ENCODE assay signal across 3 cellular contexts in genomic region chr4:94387965-94388364, GRCh38. TPM values are rescaled to one million over a fixed set of nuclear protein-coding genes. Genes with fewer than 3 reads are reported as not detected.
"Had no signal": no experiment of that assay in that cellular context is flagged by ENCODE, and none has a peak within 500 bp of the region (broad histone marks: within the 10 kb centered on the region; RNA-seq: fewer than 3 reads in every experiment).

No MANE protein-coding gene starts in this region.

RNA-seq across cellular contexts. Expression of gene HPGDS, which starts 45.3 kb away (rescaled TPM):
- total RNA-seq: LHCN-M2, M059J, MCF 10A had no signal
